ENCODE assay signal across 8 cellular contexts in genomic region chr1:175208773-175209492, GRCh38. TPM values are rescaled to one million over a fixed set of nuclear protein-coding genes. Genes with fewer than 3 reads are reported as not detected.
A peak's percentile ranks its signal among the peaks of the same experiment; 100 is the strongest.
DNase-seq lines count a peak whose midpoint lies in the region; ATAC-seq and TF ChIP-seq lines count a peak whose summit lies in the region.

No MANE protein-coding gene starts in this region.

- peak overlapping the region; percentile 69 for H3K4me3 Mint-ChIP-seq in activated T-cell treated with anti-CD3 and anti-CD28 coated beads, Interleukin-2, amount 50 U/mL, for 4 hours
- H3K4me3 Mint-ChIP-seq in stimulated activated naive CD8-positive, alpha-beta T cell treated with anti-CD3 and anti-CD28 coated beads, Interleukin-15, Interleukin-2, amounts not matched to agents 100 ng/mL and 50 ng/mL, for 24 hours: peak overlapping the region; percentile 74

- no peaks in the 10 kb centered on the region for H3K9me3 ChIP-seq in hepatocyte (ENCODE audit: low read depth)

- no peaks in the 10 kb centered on the region for H3K27me3 ChIP-seq in hepatocyte

- no peak overlapping the region for H2AFZ ChIP-seq in hepatocyte

- no peak for TF ChIP-seq CTCF in hepatocyte (IDR thresholded peaks at IDR 0.05; ENCODE audit: poor library complexity)

- no peaks in the 10 kb centered on the region for H3K4me1 ChIP-seq in hepatocyte (ENCODE audit: insufficient read depth)

- H3K9me3 Mint-ChIP-seq in activated T-cell treated with anti-CD3 and anti-CD28 coated beads, Interleukin-2, amount 50 U/mL, for 4 hours: no peaks in the 10 kb centered on the region
- no peaks in the 10 kb centered on the region for H3K9me3 Mint-ChIP-seq in stimulated activated naive CD8-positive, alpha-beta T cell treated with anti-CD3 and anti-CD28 coated beads, Interleukin-15, Interleukin-2, amounts not matched to agents 100 ng/mL and 50 ng/mL, for 24 hours

- no peaks in the 10 kb centered on the region for H3K9me2 ChIP-seq in hepatocyte (replicated peaks; ENCODE audit: insufficient read depth)

- H4K20me1 ChIP-seq in hepatocyte (ENCODE audit: insufficient read depth, poor library complexity, severe bottlenecking): no peaks in the 10 kb centered on the region

- no peak overlapping the region for H3K4me2 ChIP-seq in hepatocyte

- no peaks in the 10 kb centered on the region for H3K79me2 ChIP-seq in hepatocyte

- peak overlapping the region; percentile 85 for H3K27ac Mint-ChIP-seq in stimulated activated naive CD8-positive, alpha-beta T cell treated with anti-CD3 and anti-CD28 coated beads, Interleukin-15, Interleukin-2, amounts not matched to agents 100 ng/mL and 50 ng/mL, for 24 hours

- ATAC-seq in GM18868 (IDR thresholded peaks at IDR 0.05; ENCODE audit: unreplicated experiment): peak; percentile 64
- ATAC-seq in HG02571 (IDR thresholded peaks at IDR 0.05; ENCODE audit: unreplicated experiment): peak; percentile 85
- peak; percentile 55 to 69 for ATAC-seq in activated T-cell treated with anti-CD3 and anti-CD28 coated beads, Interleukin-2, amount 50 U/mL, for 4 hours

- H3K4me3 ChIP-seq in hepatocyte: no peak overlapping the region

- no peaks in the 10 kb centered on the region for H3K36me3 ChIP-seq in hepatocyte (replicated peaks; ENCODE audit: insufficient read depth, low read depth)

- WGBS in hepatocyte (ENCODE audit: low lambda C conversion rate, missing lambda C conversion rate): 79% methylated on average over 6 of the region's 6 CpGs

- H3K27me3 Mint-ChIP-seq in activated T-cell treated with anti-CD3 and anti-CD28 coated beads, Interleukin-2, amount 50 U/mL, for 4 hours (ENCODE audit: low read depth): no peaks in the 10 kb centered on the region
- H3K27me3 Mint-ChIP-seq in stimulated activated naive CD8-positive, alpha-beta T cell treated with anti-CD3 and anti-CD28 coated beads, Interleukin-15, Interleukin-2, amounts not matched to agents 100 ng/mL and 50 ng/mL, for 24 hours: no peaks in the 10 kb centered on the region

- H3K36me3 Mint-ChIP-seq in activated T-cell treated with anti-CD3 and anti-CD28 coated beads, Interleukin-2, amount 50 U/mL, for 4 hours (ENCODE audit: insufficient read depth): no peaks in the 10 kb centered on the region
- H3K36me3 Mint-ChIP-seq in stimulated activated naive CD8-positive, alpha-beta T cell treated with anti-CD3 and anti-CD28 coated beads, Interleukin-15, Interleukin-2, amounts not matched to agents 100 ng/mL and 50 ng/mL, for 24 hours (ENCODE audit: low read depth): no peaks in the 10 kb centered on the region

- H3K4me1 Mint-ChIP-seq in activated T-cell treated with anti-CD3 and anti-CD28 coated beads, Interleukin-2, amount 50 U/mL, for 4 hours (ENCODE audit: low read depth): peaks cover 74% of the 10 kb centered on the region
- H3K4me1 Mint-ChIP-seq in stimulated activated naive CD8-positive, alpha-beta T cell treated with anti-CD3 and anti-CD28 coated beads, Interleukin-15, Interleukin-2, amounts not matched to agents 100 ng/mL and 50 ng/mL, for 24 hours (ENCODE audit: low read depth): peaks cover 63% of the 10 kb centered on the region

- no peak overlapping the region for H3K27ac ChIP-seq in hepatocyte

- peak; percentile 9 for DNase-seq in NCI-H1105 (lab: John Stamatoyannopoulos, UW)
- DNase-seq in activated T-cell treated with anti-CD3 and anti-CD28 coated beads, Interleukin-2, amount 50 U/mL, for 4 hours: peak; percentile 17
- no peak for DNase-seq in NCI-H2227 treated with DMSO at 0.1 percent for 48 hours (lab: John Stamatoyannopoulos, UW)
- no peak for DNase-seq in hepatocyte (ENCODE audit: low spot score)
- no peak for DNase-seq in HCEC 1CT

RNA-seq across cellular contexts. Expression of gene KIAA0040, which starts 16.4 kb away (rescaled TPM):
- 10 to 100 TPM; 16.1 to 19.7 (median 17.0) TPM for total RNA-seq in activated T-cell treated with anti-CD3 and anti-CD28 coated beads, Interleukin-2, amount 50 U/mL, for 4 hours
- 8.1 and 8.3 TPM in 2 replicates for total RNA-seq in hepatocyte
- polyA plus RNA-seq in hepatocyte: 4.5 and 7.1 TPM in 2 replicates

Comparison
In these comparisons a context has a peak if more than half of its experiments do, and no peak if none do; other contexts are left out.
1. DNase-seq: peak in NCI-H1105 (single experiment) and activated T-cell treated with anti-CD3 and anti-CD28 coated beads, Interleukin-2, amount 50 U/mL, for 4 hours (single experiment); none in NCI-H2227 treated with DMSO at 0.1 percent for 48 hours (single experiment), hepatocyte (single experiment) and HCEC 1CT (single experiment).
2. Peak in every context shown above with its lines, with median percentiles within 50 percentile points of each other: ATAC-seq.